ENCODE assay signal across 17 cellular contexts in genomic region chr12:60266381-60266852, GRCh38.
DNase-seq lines count a peak whose midpoint lies in the region; ATAC-seq and TF ChIP-seq lines count a peak whose summit lies in the region.
"Had no signal": no experiment of that assay in that cellular context is flagged by ENCODE, and none has a peak within 500 bp of the region (broad histone marks: within the 10 kb centered on the region; RNA-seq: fewer than 3 reads in every experiment).

No MANE protein-coding gene starts in this region.

- CTCF ChIA-PET in PC-3 (lab: Charles Lee): interaction anchor here (0.6 to 1.2 kb wide), 2 partner anchors 42 to 423 kb away, joined by 3 read pairs; no protein-coding TSS in a partner anchor

- intact Hi-C loops in PC-3 (cut with micrococcal nuclease): loop anchor here (2.0 to 10.0 kb wide), 2 partner anchors 42 to 68 kb away; no protein-coding TSS in a partner anchor

- H3K9me3 ChIP-seq in PC-3 (ENCODE audit: low read length) (no peaks in the 10 kb centered on the region), osteoblast (ENCODE audit: low read depth, low read length) (no peaks in the 10 kb centered on the region)
- H3K9me3 ChIP-seq: Caco-2 had no signal

- DNase-seq in EH (ENCODE audit: low read depth) (peak; percentile 84), PC-3 (peak; percentile 91), dermis blood vessel endothelial cell (peak; percentile 46), osteoblast (ENCODE audit: insufficient read length, low spot score, missing footprints) (peak; percentile 57), DMS153 (lab: John Stamatoyannopoulos, UW) (no peak), activated gamma-delta T cell treated with Interleukin-2 at 50 U/mL for 16 hours (no peak)
- DNase-seq in natural killer cell treated with Interleukin-12 subunit alpha and Interleukin-12 subunit beta and Interleukin-15 and Interleukin-18, amount 100 ng/mL, for 72 hours (ENCODE audit: low spot score): no peak
- DNase-seq: activated CD4-positive, CD25-positive, alpha-beta regulatory T cell; activated T-cell treated with anti-CD3 and anti-CD28 coated beads, Interleukin-2, amount 50 U/mL, for 48 hours; caudate nucleus; esophagus squamous epithelium; NCI-H2227 treated with DMSO at 0.1 percent for 48 hours; stimulated activated CD4-positive, alpha-beta T cell treated with anti-CD3 and anti-CD28 coated beads, Interleukin-1b, Interleukin-23, amount 100 ng/mL, for 48 hours; stimulated activated naive CD4-positive, alpha-beta T cell treated with Interleukin-2 at 50 U/mL for 16 hours had no signal

- H3K9ac ChIP-seq in PC-3 (ENCODE audit: low read length): peak overlapping the region; percentile 2; the same call in 1 of the 2 replicates
- H3K9ac ChIP-seq: neural progenitor cell had no signal

- no peak for TF ChIP-seq CTCF in PC-3 (conservative IDR thresholded peaks at IDR 0.05; ENCODE audit: low read depth, low read length)
- no peak for TF ChIP-seq CTCF in osteoblast (IDR thresholded peaks at IDR 0.05; ENCODE audit: extremely low read depth, low read depth, low read length)

- peaks cover 13% of the 10 kb centered on the region for H3K9me3 Mint-ChIP-seq in natural killer cell treated with Interleukin-12 subunit alpha and Interleukin-12 subunit beta and Interleukin-15 and Interleukin-18, amount 100 ng/mL, for 72 hours
- H3K9me3 Mint-ChIP-seq: neural progenitor cell had no signal

- H3K4me1 Mint-ChIP-seq in natural killer cell treated with Interleukin-12 subunit alpha and Interleukin-12 subunit beta and Interleukin-15 and Interleukin-18, amount 100 ng/mL, for 72 hours (ENCODE audit: low read depth in 2 of 2): no peaks in the 10 kb centered on the region
- H3K4me1 Mint-ChIP-seq: neural progenitor cell had no signal

- peak overlapping the region; percentile 84 for H3K27ac ChIP-seq in PC-3 (ENCODE audit: low read length)
- H3K27ac ChIP-seq in osteoblast (ENCODE audit: low read depth, low read length): no peak overlapping the region
- H3K27ac ChIP-seq: esophagus squamous epithelium, neural progenitor cell had no signal

- POLR2A ChIA-PET in PC-3 (lab: Charles Lee; ENCODE audit: unreplicated experiment): interaction anchor here (0.6 kb wide), 2 partner anchors 45 to 617 kb away, joined by 5 to 6 read pairs; no protein-coding TSS in a partner anchor

- no peaks in the 10 kb centered on the region for H3K36me3 ChIP-seq in PC-3 (ENCODE audit: low read depth, low read length)
- H3K36me3 ChIP-seq in osteoblast (ENCODE audit: insufficient read depth, low read length): no peaks in the 10 kb centered on the region
- H3K36me3 ChIP-seq: esophagus squamous epithelium, neural progenitor cell had no signal

- H3K4me3 ChIP-seq in PC-3 (ENCODE audit: low read length) (peak overlapping the region; percentile 22; the same call in 1 of the 2 replicates), osteoblast (ENCODE audit: insufficient read depth, low read length) (no peak overlapping the region)
- H3K4me3 ChIP-seq: esophagus squamous epithelium, neural progenitor cell had no signal

- H3K27ac Mint-ChIP-seq in natural killer cell treated with Interleukin-12 subunit alpha and Interleukin-12 subunit beta and Interleukin-15 and Interleukin-18, amount 100 ng/mL, for 72 hours: no peak overlapping the region
- H3K27ac Mint-ChIP-seq: neural progenitor cell had no signal

- H3K36me3 Mint-ChIP-seq in natural killer cell treated with Interleukin-12 subunit alpha and Interleukin-12 subunit beta and Interleukin-15 and Interleukin-18, amount 100 ng/mL, for 72 hours: peaks cover 5% of the 10 kb centered on the region
- H3K36me3 Mint-ChIP-seq: neural progenitor cell had no signal

- H3K27me3 Mint-ChIP-seq in natural killer cell treated with Interleukin-12 subunit alpha and Interleukin-12 subunit beta and Interleukin-15 and Interleukin-18, amount 100 ng/mL, for 72 hours: no peaks in the 10 kb centered on the region

- H3K4me2 ChIP-seq in PC-3 (ENCODE audit: low read length) (peak overlapping the region; percentile 68), osteoblast (ENCODE audit: insufficient read depth, low read length) (no peak overlapping the region)
- H3K4me2 ChIP-seq: neural progenitor cell had no signal

- ATAC-seq in PC-3: peak; percentile 99
- no peak for ATAC-seq in natural killer cell treated with Interleukin-12 subunit alpha and Interleukin-12 subunit beta and Interleukin-15 and Interleukin-18, amount 100 ng/mL, for 72 hours
- no peak for ATAC-seq in GM18870 (IDR thresholded peaks at IDR 0.05; ENCODE audit: unreplicated experiment)

- peaks cover 4% of the 10 kb centered on the region for H3F3A ChIP-seq in PC-3 (ENCODE audit: low read length, unreplicated experiment)

- H3K4me1 ChIP-seq in PC-3 (ENCODE audit: insufficient read depth, low read length) (peaks cover 48% of the 10 kb centered on the region), osteoblast (ENCODE audit: insufficient read depth, low read length) (no peaks in the 10 kb centered on the region)
- H3K4me1 ChIP-seq: esophagus squamous epithelium, neural progenitor cell had no signal

- H2AFZ ChIP-seq in PC-3 (ENCODE audit: low read length): no peak overlapping the region
- H2AFZ ChIP-seq in osteoblast (ENCODE audit: low read length): no peak overlapping the region
- H2AFZ ChIP-seq: neural progenitor cell had no signal

- H3K27me3 ChIP-seq in PC-3 (ENCODE audit: low read length): no peaks in the 10 kb centered on the region
- no peaks in the 10 kb centered on the region for H3K27me3 ChIP-seq in osteoblast (ENCODE audit: insufficient read depth, low read length)
- H3K27me3 ChIP-seq: esophagus squamous epithelium, neural progenitor cell had no signal

- H4K20me1 ChIP-seq in PC-3 (ENCODE audit: low read length) (no peaks in the 10 kb centered on the region), osteoblast (ENCODE audit: insufficient read depth, low read length) (no peaks in the 10 kb centered on the region)

- no TSS peak for BruUV-seq in PC-3 (replicated peaks; lab: Mats Ljungman, UMichigan)

- H3K79me2 ChIP-seq in PC-3 (ENCODE audit: low read length) (no peaks in the 10 kb centered on the region), osteoblast (ENCODE audit: insufficient read depth, low read length) (no peaks in the 10 kb centered on the region)

- H3K4me3 Mint-ChIP-seq in natural killer cell treated with Interleukin-12 subunit alpha and Interleukin-12 subunit beta and Interleukin-15 and Interleukin-18, amount 100 ng/mL, for 72 hours: no peak overlapping the region
- H3K4me3 Mint-ChIP-seq: neural progenitor cell had no signal

- no peaks in the 10 kb centered on the region for H3K9me2 ChIP-seq in PC-3 (replicated peaks; ENCODE audit: low read length)

Comparison
In these comparisons a context has a peak if more than half of its experiments do, and no peak if none do; other contexts are left out.
1. DNase-seq: peak in EH (single experiment), PC-3 (single experiment), dermis blood vessel endothelial cell (single experiment) and osteoblast (single experiment); none in DMS153 (single experiment), natural killer cell treated with Interleukin-12 subunit alpha and Interleukin-12 subunit beta and Interleukin-15 and Interleukin-18, amount 100 ng/mL, for 72 hours (single experiment) and activated gamma-delta T cell treated with Interleukin-2 at 50 U/mL for 16 hours (single experiment).